ENCODE assay signal across 17 cellular contexts in genomic region chr4:36222702-36223101, GRCh38. TPM values are rescaled to one million over a fixed set of nuclear protein-coding genes. Genes with fewer than 3 reads are reported as not detected.
"Had no signal": no experiment of that assay in that cellular context is flagged by ENCODE, and none has a peak within 500 bp of the region (broad histone marks: within the 10 kb centered on the region; RNA-seq: fewer than 3 reads in every experiment).

No MANE protein-coding gene starts in this region.

- H3K36me3 ChIP-seq: suprapubic skin had no signal

- H3K27me3 Mint-ChIP-seq: activated naive CD8-positive, alpha-beta T cell; activated T-cell treated with anti-CD3 and anti-CD28 coated beads, Interleukin-2, amount 50 U/mL, for 24 hours had no signal

- H3K27ac Mint-ChIP-seq: activated naive CD8-positive, alpha-beta T cell; activated T-cell treated with anti-CD3 and anti-CD28 coated beads, Interleukin-2, amount 50 U/mL, for 24 hours had no signal

- DNase-seq: activated CD4-positive, alpha-beta T cell treated with anti-CD3 and anti-CD28 coated beads, Interleukin-2, amount 50 U/mL, for 1 hour; activated gamma-delta T cell; activated T-cell treated with anti-CD3 and anti-CD28 coated beads, Interleukin-2, amount 50 U/mL, for 24 hours; anterior cingulate cortex; effector CD4-positive, alpha-beta T cell; hypothalamus; left colon; midbrain; psoas muscle; stimulated activated naive CD4-positive, alpha-beta T cell; upper lobe of left lung had no signal

- ATAC-seq: left colon, psoas muscle, sciatic nerve had no signal

- H3K9me3 Mint-ChIP-seq: activated T-cell treated with anti-CD3 and anti-CD28 coated beads, Interleukin-2, amount 50 U/mL, for 24 hours had no signal

- H3K4me3 Mint-ChIP-seq: activated naive CD8-positive, alpha-beta T cell; activated T-cell treated with anti-CD3 and anti-CD28 coated beads, Interleukin-2, amount 50 U/mL, for 24 hours had no signal

- H3K9me3 ChIP-seq: neutrophil, psoas muscle, suprapubic skin, upper lobe of left lung had no signal

- H3K27ac ChIP-seq: neutrophil, psoas muscle, suprapubic skin, upper lobe of left lung had no signal

- H3K27me3 ChIP-seq: neutrophil, suprapubic skin, upper lobe of left lung had no signal

- H3K4me1 ChIP-seq: psoas muscle had no signal

- H3K4me3 ChIP-seq: lung, psoas muscle, suprapubic skin, upper lobe of left lung had no signal

RNA-seq across cellular contexts. Expression of gene DTHD1, which starts 58.7 kb away (rescaled TPM):
- total RNA-seq: glomerular endothelial cell had no signal
